8 cellular contexts compared by ENCODE assay signal in the genomic region with DNA sequence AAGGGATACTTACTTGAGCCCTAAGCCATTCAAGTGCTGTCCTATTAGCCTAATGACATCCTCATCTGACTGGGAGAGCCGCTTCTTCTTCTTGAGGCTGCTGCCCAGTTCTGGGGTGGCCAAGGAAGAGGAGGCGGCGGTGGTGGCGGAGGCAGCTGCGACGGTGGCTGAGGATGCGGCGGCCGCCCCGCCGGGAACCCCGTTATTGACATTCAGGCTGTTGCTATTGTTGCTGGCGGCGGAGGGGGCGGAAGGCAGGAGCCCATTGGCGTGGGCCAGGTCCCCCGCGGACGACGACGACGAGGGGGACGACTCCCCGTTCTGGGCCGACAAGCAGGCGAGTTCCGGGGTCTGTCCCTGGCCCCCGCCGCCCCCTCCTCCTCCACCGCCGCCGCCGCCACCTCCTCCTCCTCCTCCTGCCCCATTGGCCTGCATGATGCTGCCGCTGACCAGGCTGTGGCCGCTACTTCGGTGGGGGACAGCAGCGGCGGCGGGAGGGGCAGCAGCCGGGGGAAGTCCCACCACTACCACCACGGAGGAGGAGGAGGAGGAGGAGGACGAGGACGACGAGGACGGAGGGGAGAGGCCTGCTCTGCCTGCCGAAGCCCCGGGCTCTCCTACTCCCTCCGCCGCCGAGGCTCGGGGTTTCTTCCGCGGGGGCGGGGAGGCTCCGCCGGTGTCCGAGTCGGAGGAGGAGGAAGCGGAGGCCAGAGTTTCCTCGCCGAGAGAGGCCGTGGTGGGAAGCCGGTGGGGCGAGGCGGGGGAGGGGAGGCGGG. TPM values are rescaled to one million over a fixed set of nuclear protein-coding genes. Genes with fewer than 3 reads are reported as not detected.
A peak's percentile ranks its signal among the peaks of the same experiment; 100 is the strongest.
DNase-seq lines count a peak whose midpoint lies in the region; ATAC-seq and TF ChIP-seq lines count a peak whose summit lies in the region.

No MANE protein-coding gene starts in this region.

- no peaks in the 10 kb centered on the region for H3K27me3 Mint-ChIP-seq in T-helper 17 cell

- H3K27me3 ChIP-seq in brain microvascular endothelial cell (replicated peaks) (no peaks in the 10 kb centered on the region), skeletal muscle tissue (ENCODE audit: control insufficient read depth in 3 of 3, insufficient read depth in 3 of 3, low read length in 3 of 3) (no peaks in the 10 kb centered on the region)

- H3K27ac ChIP-seq in brain microvascular endothelial cell (peak overlapping the region; percentile 72), skeletal muscle tissue (ENCODE audit: low read depth, low read length) (peak overlapping the region; percentile 94)

- DNase-seq in AG10803 (ENCODE audit: low read depth), result peak; percentile 13
- peak; percentile 37 to 55 (median 46) for DNase-seq in T-helper 17 cell
- peak; percentile 11 for DNase-seq in brain microvascular endothelial cell
- peak; percentile 49 for DNase-seq in iPS-NIHi11 (ENCODE audit: low spot score)
- DNase-seq in GF-D8 (lab: John Stamatoyannopoulos, UW), result no peak

- H3K4me3 ChIP-seq in AG10803 (ENCODE audit: low read length), result peak overlapping the region; percentile 95
- peak overlapping the region; percentile 84 for H3K4me3 ChIP-seq in brain microvascular endothelial cell (ENCODE audit: low read depth, low read length)
- H3K4me3 ChIP-seq in skeletal muscle tissue (ENCODE audit: low read length in 3 of 3), result peak overlapping the region; percentile 79 to 88 (median 85)

- peaks cover 4% of the 10 kb centered on the region for H3K36me3 ChIP-seq in brain microvascular endothelial cell (replicated peaks)
- H3K36me3 ChIP-seq in skeletal muscle tissue (ENCODE audit: control insufficient read depth in 3 of 3, insufficient read depth in 3 of 3, low read length in 3 of 3), result peaks cover 0 to 2% (median 0%) of the 10 kb centered on the region in 3 donors

- TF ChIP-seq CTCF in AG10803 (conservative IDR thresholded peaks at IDR 0.05; ENCODE audit: low read length) (no peak), brain microvascular endothelial cell (IDR thresholded peaks at IDR 0.05; ENCODE audit: low read depth, low read length, missing control alignments) (no peak)

- H3K4me3 Mint-ChIP-seq in T-helper 17 cell, result peak overlapping the region; percentile 97

- H3K9me3 ChIP-seq in T-helper 17 cell (ENCODE audit: control insufficient read depth, low read length, poor library complexity, severe bottlenecking) (no peaks in the 10 kb centered on the region), skeletal muscle tissue (ENCODE audit: control insufficient read depth in 3 of 3, low read length in 3 of 3) (no peaks in the 10 kb centered on the region)

- H3K4me1 ChIP-seq in skeletal muscle tissue (ENCODE audit: control insufficient read depth in 3 of 3, insufficient read depth in 3 of 3, low read length in 3 of 3), result peaks cover 16 to 38% (median 23%) of the 10 kb centered on the region in 3 donors

- H3K27ac Mint-ChIP-seq in T-helper 17 cell, result peak overlapping the region; percentile 97

- H3K4me1 Mint-ChIP-seq in T-helper 17 cell, result peaks cover 44% of the 10 kb centered on the region

- in situ Hi-C loops in brain microvascular endothelial cell (cut with HindIII; ENCODE audit: low pct_ligation_motif_present, low sequenced_read_pairs), result no loop called here

- ATAC-seq in HG02763 (IDR thresholded peaks at IDR 0.05; ENCODE audit: unreplicated experiment) (peak; percentile 8), T-helper 17 cell (peak; percentile 19), HG03196 (IDR thresholded peaks at IDR 0.05; ENCODE audit: unreplicated experiment) (no peak)

- H3K36me3 Mint-ChIP-seq in T-helper 17 cell (ENCODE audit: low read depth), result peaks cover 4% of the 10 kb centered on the region

- peak overlapping the region; percentile 76 to 87 (median 87) for H3K9ac ChIP-seq in skeletal muscle tissue (ENCODE audit: low read depth in 1 of 3, low read length in 3 of 3)

RNA-seq across cellular contexts. Expression of a gene that starts 0.7 kb away (rescaled TPM):
- 100 to 1,000 TPM; 157 to 176 TPM for total RNA-seq in T-helper 17 cell
- total RNA-seq in skeletal muscle tissue, result 64.2 TPM
